8 cellular contexts compared by ENCODE assay signal in genomic region chr6:30716879-30717128, GRCh38. TPM values are rescaled to one million over a fixed set of nuclear protein-coding genes. Genes with fewer than 3 reads are reported as not detected.
DNase-seq lines count a peak whose midpoint lies in the region; ATAC-seq and TF ChIP-seq lines count a peak whose summit lies in the region.

No MANE protein-coding gene starts in this region.

- POLR2A ChIA-PET in HEK293T (lab: Yijun Ruan, JAX): interaction anchor here (0.7 to 3.5 kb wide), 33 partner anchors 9 to 369 kb away, joined by 3 to 101 read pairs (median 4); partner anchors contain the start of genes ABCF1, DHX16, NRM and PPP1R10

- ATAC-seq in stimulated activated effector memory CD8-positive, alpha-beta T cell treated with anti-CD3 and anti-CD28 coated beads, Interleukin-12 subunit alpha, Interleukin-12 subunit beta, amount 100 ng/mL, for 72 hours: no peak
- ATAC-seq in GM19455 (IDR thresholded peaks at IDR 0.05; ENCODE audit: unreplicated experiment): no peak
- ATAC-seq in HG03095 (IDR thresholded peaks at IDR 0.05; ENCODE audit: unreplicated experiment): no peak

- no peaks in the 10 kb centered on the region for H3K9me3 Mint-ChIP-seq in activated T-helper 1 cell treated with anti-CD3 and anti-CD28 coated beads, Interleukin-12 subunit alpha, Interleukin-12 subunit beta, Interleukin-2, Interleukin-4 antibody, amounts not matched to agents 30 ng/mL and 10 ng/mL and 1 ng/mL, durations not matched to agents 14 hours and 24 hours and 36 hours
- H3K9me3 Mint-ChIP-seq in stimulated activated effector memory CD8-positive, alpha-beta T cell treated with anti-CD3 and anti-CD28 coated beads, Interleukin-12 subunit alpha, Interleukin-12 subunit beta, amount 100 ng/mL, for 72 hours: no peaks in the 10 kb centered on the region

- peak overlapping the region; percentile 99 for H3K27ac Mint-ChIP-seq in activated T-helper 1 cell treated with anti-CD3 and anti-CD28 coated beads, Interleukin-12 subunit alpha, Interleukin-12 subunit beta, Interleukin-2, Interleukin-4 antibody, amounts not matched to agents 30 ng/mL and 10 ng/mL and 1 ng/mL, durations not matched to agents 14 hours and 24 hours and 36 hours
- H3K27ac Mint-ChIP-seq in stimulated activated effector memory CD8-positive, alpha-beta T cell treated with anti-CD3 and anti-CD28 coated beads, Interleukin-12 subunit alpha, Interleukin-12 subunit beta, amount 100 ng/mL, for 72 hours: peak overlapping the region; percentile 99

- intact Hi-C loops in activated T-helper 1 cell treated with anti-CD3 and anti-CD28 coated beads, Interleukin-12 subunit alpha, Interleukin-12 subunit beta, Interleukin-2, Interleukin-4 antibody, amounts not matched to agents 30 ng/mL and 10 ng/mL and 1 ng/mL, durations not matched to agents 14 hours and 24 hours and 36 hours (cut with micrococcal nuclease): loop anchor here (1.0 to 10.0 kb wide), 13 partner anchors 25 to 935 kb away; partner anchors contain the start of genes ATAT1, BAG6, C6orf136 and DHX16

- H3K4me1 Mint-ChIP-seq in activated T-helper 1 cell treated with anti-CD3 and anti-CD28 coated beads, Interleukin-12 subunit alpha, Interleukin-12 subunit beta, Interleukin-2, Interleukin-4 antibody, amounts not matched to agents 30 ng/mL and 10 ng/mL and 1 ng/mL, durations not matched to agents 14 hours and 24 hours and 36 hours (ENCODE audit: low read depth): peaks cover 56% of the 10 kb centered on the region
- H3K4me1 Mint-ChIP-seq in stimulated activated effector memory CD8-positive, alpha-beta T cell treated with anti-CD3 and anti-CD28 coated beads, Interleukin-12 subunit alpha, Interleukin-12 subunit beta, amount 100 ng/mL, for 72 hours: peaks cover 63% of the 10 kb centered on the region

- peak overlapping the region; percentile 73 for H3K4me3 ChIP-seq in iPS-11a (ENCODE audit: low read depth, low read length)

- peaks cover 50% of the 10 kb centered on the region for H3K36me3 Mint-ChIP-seq in activated T-helper 1 cell treated with anti-CD3 and anti-CD28 coated beads, Interleukin-12 subunit alpha, Interleukin-12 subunit beta, Interleukin-2, Interleukin-4 antibody, amounts not matched to agents 30 ng/mL and 10 ng/mL and 1 ng/mL, durations not matched to agents 14 hours and 24 hours and 36 hours (ENCODE audit: low read depth)
- peaks cover 77% of the 10 kb centered on the region for H3K36me3 Mint-ChIP-seq in stimulated activated effector memory CD8-positive, alpha-beta T cell treated with anti-CD3 and anti-CD28 coated beads, Interleukin-12 subunit alpha, Interleukin-12 subunit beta, amount 100 ng/mL, for 72 hours

- CTCF ChIA-PET in HEK293T (lab: Yijun Ruan, JAX): interaction anchor here (0.7 to 1.3 kb wide), 3 partner anchors 13 to 44 kb away, joined by 3 to 4 read pairs (median 3); partner anchors contain the start of gene DHX16

- peak; percentile 18 for DNase-seq in HEK293T (ENCODE audit: extremely low spot score)
- no peak for DNase-seq in activated T-helper 1 cell treated with anti-CD3 and anti-CD28 coated beads, Interleukin-12 subunit alpha, Interleukin-12 subunit beta, Interleukin-2, Interleukin-4 antibody, amounts not matched to agents 30 ng/mL and 10 ng/mL and 1 ng/mL, durations not matched to agents 14 hours and 24 hours and 36 hours (ENCODE audit: low spot score)
- DNase-seq in stimulated activated effector memory CD8-positive, alpha-beta T cell treated with anti-CD3 and anti-CD28 coated beads, Interleukin-12 subunit alpha, Interleukin-12 subunit beta, amount 100 ng/mL, for 72 hours (ENCODE audit: low spot score in 2 of 2): no peak
- no peak for DNase-seq in SKM-1 treated with dmso at 0.1 percent for 144 hours (lab: John Stamatoyannopoulos, UW; ENCODE audit: unreplicated experiment)
- DNase-seq in NCI-H69 (lab: John Stamatoyannopoulos, UW): no peak

- H3K4me3 Mint-ChIP-seq in activated T-helper 1 cell treated with anti-CD3 and anti-CD28 coated beads, Interleukin-12 subunit alpha, Interleukin-12 subunit beta, Interleukin-2, Interleukin-4 antibody, amounts not matched to agents 30 ng/mL and 10 ng/mL and 1 ng/mL, durations not matched to agents 14 hours and 24 hours and 36 hours: peak overlapping the region; percentile 91
- peak overlapping the region; percentile 94 for H3K4me3 Mint-ChIP-seq in stimulated activated effector memory CD8-positive, alpha-beta T cell treated with anti-CD3 and anti-CD28 coated beads, Interleukin-12 subunit alpha, Interleukin-12 subunit beta, amount 100 ng/mL, for 72 hours

- H3K27me3 Mint-ChIP-seq in activated T-helper 1 cell treated with anti-CD3 and anti-CD28 coated beads, Interleukin-12 subunit alpha, Interleukin-12 subunit beta, Interleukin-2, Interleukin-4 antibody, amounts not matched to agents 30 ng/mL and 10 ng/mL and 1 ng/mL, durations not matched to agents 14 hours and 24 hours and 36 hours (ENCODE audit: insufficient read depth): no peaks in the 10 kb centered on the region

TF ChIP-seq in HEK293T, 16 proteins besides CTCF, POLR2A, EP300 and RAD21:
- TF ChIP-seq ZNF384 (IDR thresholded peaks at IDR 0.05) (no peak), NFRKB (IDR thresholded peaks at IDR 0.05) (peak; percentile 45; the same call in 1 of the 2 replicates), ARNT (IDR thresholded peaks at IDR 0.05) (no peak), ELF4 (IDR thresholded peaks at IDR 0.05) (no peak), L3MBTL2 (conservative IDR thresholded peaks at IDR 0.05) (peak; percentile 44)
TF ChIP-seq in HEK293T: peak in this region for 2.

RNA-seq across cellular contexts. Expression of gene MDC1, which starts 0.3 kb away (rescaled TPM):
- total RNA-seq in activated T-helper 1 cell treated with anti-CD3 and anti-CD28 coated beads, Interleukin-12 subunit alpha, Interleukin-12 subunit beta, Interleukin-2, Interleukin-4 antibody, amounts not matched to agents 30 ng/mL and 10 ng/mL and 1 ng/mL, durations not matched to agents 14 hours and 24 hours and 36 hours: 93.7 and 95.7 TPM in 2 replicates

RNA-seq across cellular contexts. Expression of gene TUBB, which starts 3.3 kb away (rescaled TPM):
- total RNA-seq in activated T-helper 1 cell treated with anti-CD3 and anti-CD28 coated beads, Interleukin-12 subunit alpha, Interleukin-12 subunit beta, Interleukin-2, Interleukin-4 antibody, amounts not matched to agents 30 ng/mL and 10 ng/mL and 1 ng/mL, durations not matched to agents 14 hours and 24 hours and 36 hours: 1,001 and 1,002 TPM in 2 replicates

RNA-seq across cellular contexts. Expression of gene FLOT1, which starts 25.7 kb away (rescaled TPM):
- 252 and 262 TPM in 2 replicates for total RNA-seq in activated T-helper 1 cell treated with anti-CD3 and anti-CD28 coated beads, Interleukin-12 subunit alpha, Interleukin-12 subunit beta, Interleukin-2, Interleukin-4 antibody, amounts not matched to agents 30 ng/mL and 10 ng/mL and 1 ng/mL, durations not matched to agents 14 hours and 24 hours and 36 hours

RNA-seq across cellular contexts. Expression of gene NRM, which starts 26.0 kb away (rescaled TPM):
- total RNA-seq in activated T-helper 1 cell treated with anti-CD3 and anti-CD28 coated beads, Interleukin-12 subunit alpha, Interleukin-12 subunit beta, Interleukin-2, Interleukin-4 antibody, amounts not matched to agents 30 ng/mL and 10 ng/mL and 1 ng/mL, durations not matched to agents 14 hours and 24 hours and 36 hours: 15.5 and 15.9 TPM in 2 replicates

RNA-seq across cellular contexts. Expression of gene IER3, which starts 27.5 kb away (rescaled TPM):
- total RNA-seq in activated T-helper 1 cell treated with anti-CD3 and anti-CD28 coated beads, Interleukin-12 subunit alpha, Interleukin-12 subunit beta, Interleukin-2, Interleukin-4 antibody, amounts not matched to agents 30 ng/mL and 10 ng/mL and 1 ng/mL, durations not matched to agents 14 hours and 24 hours and 36 hours: 578 and 603 TPM in 2 replicates
